12 cellular contexts compared by ENCODE assay signal in the genomic region with DNA sequence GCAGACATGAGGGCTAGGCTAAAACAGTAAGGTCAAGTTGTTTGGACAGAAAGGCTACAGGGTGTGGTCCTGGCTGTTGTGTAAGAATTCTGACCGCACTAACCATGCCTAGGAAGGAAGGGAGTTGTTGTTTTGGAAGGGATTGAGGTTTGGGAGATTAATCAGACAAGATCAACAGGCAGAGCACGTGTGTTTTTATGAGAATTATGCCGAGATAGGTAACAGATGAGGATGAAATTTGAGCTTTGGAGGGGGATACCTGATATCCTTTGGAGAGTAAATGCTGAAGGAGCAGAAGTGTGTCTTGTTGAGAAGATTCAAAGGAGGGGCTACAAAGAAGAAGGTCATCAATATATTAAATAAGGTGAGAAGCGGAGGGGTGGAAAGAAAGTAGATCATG. TPM values are rescaled to one million over a fixed set of nuclear protein-coding genes. Genes with fewer than 3 reads are reported as not detected.
"Had no signal": no experiment of that assay in that cellular context is flagged by ENCODE, and none has a peak within 500 bp of the region (broad histone marks: within the 10 kb centered on the region; RNA-seq: fewer than 3 reads in every experiment).

No MANE protein-coding gene starts in this region.

RNA-seq across cellular contexts. Expression of a gene that starts 40.1 kb away (rescaled TPM):
- total RNA-seq: activated CD4-positive, alpha-beta T cell treated with anti-CD3 and anti-CD28 coated beads for 36 hours; activated CD8-positive, alpha-beta memory T cell treated with anti-CD3 and anti-CD28 coated beads, Interleukin-2, amount 10 ng/mL, durations not matched to agents 7 days and 5 days; ascending aorta; epithelial cell of proximal tubule; lung microvascular endothelial cell; myocyte; osteocyte; stomach; temporal lobe; WTC11 had no signal
- polyA plus RNA-seq: keratinocyte, small intestine, stomach had no signal
